8 cellular contexts compared by ENCODE assay signal in the genomic region with DNA sequence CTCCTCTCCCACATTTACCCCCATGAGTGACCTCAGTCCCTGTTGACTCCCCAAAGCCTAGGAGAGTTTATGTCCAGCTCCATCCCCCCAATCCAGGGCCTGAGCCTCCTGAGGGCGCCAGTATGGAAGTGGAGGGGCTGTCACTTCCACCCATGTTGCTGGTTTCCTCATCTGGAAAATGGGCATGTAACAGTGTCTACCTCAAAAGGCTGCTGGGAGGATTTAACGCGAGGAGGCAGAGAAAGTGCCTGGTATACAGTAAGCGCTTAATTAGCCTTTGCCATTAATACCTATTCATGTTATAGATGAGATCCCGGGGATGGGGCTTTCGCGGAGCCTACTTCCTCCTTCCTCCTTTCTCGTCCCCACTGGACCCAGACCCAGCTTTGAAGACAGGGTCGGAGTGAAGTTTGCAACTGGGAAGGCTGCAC. TPM values are rescaled to one million over a fixed set of nuclear protein-coding genes. Genes with fewer than 3 reads are reported as not detected.
DNase-seq lines count a peak whose midpoint lies in the region; ATAC-seq and TF ChIP-seq lines count a peak whose summit lies in the region.

No MANE protein-coding gene starts in this region.

- no peak for DNase-seq in SJSA1 (ENCODE audit: low read depth in 1 of 2, low spot score in 2 of 2)
- DNase-seq in fibroblast of villous mesenchyme (ENCODE audit: low read depth), result no peak
- no peak for DNase-seq in gastrocnemius medialis
- no peak for DNase-seq in nucleus accumbens (lab: John Stamatoyannopoulos, UW)
- no peak for DNase-seq in stimulated activated naive CD4-positive, alpha-beta T cell (lab: John Stamatoyannopoulos, UW)

- peaks cover 17% of the 10 kb centered on the region for H3K36me3 ChIP-seq in SJSA1
- H3K36me3 ChIP-seq in gastrocnemius medialis, result peaks cover 0 to 16% of the 10 kb centered on the region in 2 donors

- in situ Hi-C loops in gastrocnemius medialis (cut with MboI; ENCODE audit: low sequenced_read_pairs in 4 of 4), result loop anchor here (10.0 to 25.0 kb wide), 2 partner anchors 443 to 455 kb away; partner anchors contain the start of gene OLFM2 (in 3 of the 4)

- H3K4me3 ChIP-seq in SJSA1 (peak overlapping the region; percentile 66), fibroblast of villous mesenchyme (ENCODE audit: low read depth, low read length) (peak overlapping the region; percentile 88), gastrocnemius medialis (peak overlapping the region; percentile 90 to 98 (median 95))

- TF ChIP-seq CTCF in fibroblast of villous mesenchyme (IDR thresholded peaks at IDR 0.05; ENCODE audit: insufficient read depth, low read depth, low read length) (no peak), gastrocnemius medialis (IDR thresholded peaks at IDR 0.05 in 4 of 5, conservative IDR thresholded peaks at IDR 0.05 in 1 of 5) (no peak)

- ATAC-seq in GM21515 (IDR thresholded peaks at IDR 0.05; ENCODE audit: unreplicated experiment) (peak; percentile 7), gastrocnemius medialis (no peak), GM21737 (IDR thresholded peaks at IDR 0.05; ENCODE audit: unreplicated experiment) (no peak), HG03135 (IDR thresholded peaks at IDR 0.05; ENCODE audit: unreplicated experiment) (no peak)

- peaks cover 5% of the 10 kb centered on the region for H3K4me1 ChIP-seq in SJSA1 (replicated peaks)
- peaks cover 10 to 14% of the 10 kb centered on the region in 2 donors for H3K4me1 ChIP-seq in gastrocnemius medialis

- intact Hi-C loops in gastrocnemius medialis (cut with DNase I; ENCODE audit: low total_unique reads), result loop anchor here (1.0 to 10.0 kb wide), 3 partner anchors 47 to 265 kb away; partner anchors contain the start of genes EIF3G, FDX2, P2RY11 and RAVER1

- H3K27me3 ChIP-seq in SJSA1 (replicated peaks) (no peaks in the 10 kb centered on the region), gastrocnemius medialis (no peaks in the 10 kb centered on the region)

- H3K9me3 ChIP-seq in SJSA1 (replicated peaks), result no peaks in the 10 kb centered on the region
- no peaks in the 10 kb centered on the region for H3K9me3 ChIP-seq in gastrocnemius medialis

- H3K27ac ChIP-seq in SJSA1 (peak overlapping the region; percentile 33), gastrocnemius medialis (peak overlapping the region; percentile 82 to 92 (median 82))

- TF ChIP-seq POLR2A in gastrocnemius medialis (IDR thresholded peaks at IDR 0.05), result no peak

RNA-seq across cellular contexts. Expression of gene TYK2, which starts 0.5 kb away (rescaled TPM):
- total RNA-seq in SJSA1 (2014; rRNA removed; shearing (Covaris generic)), result 62.3 and 72.4 TPM in 2 replicates
- total RNA-seq in fibroblast of villous mesenchyme (83.8 and 96.6 TPM in 2 replicates), gastrocnemius medialis (10 to 100 TPM; 32.6 to 58.5 (median 50.9) TPM)

RNA-seq across cellular contexts. Expression of gene CDC37, which starts 23.4 kb away (rescaled TPM):
- total RNA-seq in SJSA1 (2014; rRNA removed; shearing (Covaris generic)), result 284 and 367 TPM in 2 replicates
- total RNA-seq in fibroblast of villous mesenchyme (140 and 164 TPM in 2 replicates), gastrocnemius medialis (100 to 1,000 TPM; 133 to 189 (median 163) TPM)

RNA-seq across cellular contexts. Expression of gene PDE4A, which starts 40.4 kb away (rescaled TPM):
- total RNA-seq in SJSA1 (2014; rRNA removed; shearing (Covaris generic)), result 6.9 and 11.5 TPM in 2 replicates
- total RNA-seq in fibroblast of villous mesenchyme (3.9 and 4.8 TPM in 2 replicates), gastrocnemius medialis (10 to 100 TPM in 1 of 4 donors, 1 to 10 TPM in 3; 6.4 to 10.1 (median 8.4) TPM)

RNA-seq across cellular contexts. Expression of gene ICAM3, which starts 40.5 kb away (rescaled TPM):
- total RNA-seq in SJSA1 (2014; rRNA removed; shearing (Covaris generic)), result 6.0 and 8.1 TPM in 2 replicates
- 4.3 and 7.4 TPM in 2 replicates for total RNA-seq in fibroblast of villous mesenchyme
- total RNA-seq in gastrocnemius medialis, result 1 to 10 TPM; 2.0 to 5.0 (median 3.2) TPM

RNA-seq across cellular contexts. Expression of gene RAVER1, which starts 46.6 kb away (rescaled TPM):
- total RNA-seq in SJSA1 (2014; rRNA removed; shearing (Covaris generic)), result 27.3 and 36.4 TPM in 2 replicates
- total RNA-seq in fibroblast of villous mesenchyme (10.4 and 11.0 TPM in 2 replicates), gastrocnemius medialis (10 to 100 TPM; 10.0 to 15.9 (median 11.8) TPM)
